In genomic region chr15:83372434-83372873, GRCh38 we compare ENCODE assay signal across 15 cellular contexts.
DNase-seq lines count a peak whose midpoint lies in the region; ATAC-seq and TF ChIP-seq lines count a peak whose summit lies in the region.
"Had no signal": no experiment of that assay in that cellular context is flagged by ENCODE, and none has a peak within 500 bp of the region (broad histone marks: within the 10 kb centered on the region; RNA-seq: fewer than 3 reads in every experiment).

No MANE protein-coding gene starts in this region.

- TF ChIP-seq CTCF in DND-41 (IDR thresholded peaks at IDR 0.05; ENCODE audit: borderline replicate concordance, extremely low read depth, low read length, poor library complexity, severe bottlenecking) (no peak), choroid plexus epithelial cell (conservative IDR thresholded peaks at IDR 0.05; ENCODE audit: low read depth, low read length) (no peak)

- peaks cover 29% of the 10 kb centered on the region for H3K27me3 ChIP-seq in DND-41 (ENCODE audit: insufficient read depth, low read length, poor library complexity)

- ATAC-seq in DND-41 (ENCODE audit: insufficient read depth, low read depth) (no peak), GM18873 (IDR thresholded peaks at IDR 0.05; ENCODE audit: low FRiP score, unreplicated experiment) (no peak)
- ATAC-seq: activated naive CD4-positive, alpha-beta T cell treated with anti-CD3 and anti-CD28 coated beads, Interleukin-2, amount 50 U/mL, for 72 hours; K562; left colon; stimulated activated memory B cell treated with anti-CD40 and anti-IgM and Interleukin-4, amounts not matched to agents 10 μg/mL and 1 μg/mL and 100 μg/mL, for 72 hours had no signal

- no peaks in the 10 kb centered on the region for H3K36me3 ChIP-seq in DND-41 (ENCODE audit: insufficient read depth, low read length)

- DNase-seq in DND-41 (peak; percentile 5), NCI-H226 (peak; percentile 95), choroid plexus epithelial cell (ENCODE audit: low read depth) (peak; percentile 33), occipital lobe (lab: John Stamatoyannopoulos, UW) (peak; percentile 3), HK-2 (ENCODE audit: unreplicated experiment) (no peak), HuH-7.5 (ENCODE audit: low spot score) (no peak), SK-N-DZ (ENCODE audit: low spot score) (no peak)
- DNase-seq: C1 segment of cervical spinal cord, left colon, NCI-H2107 had no signal

- H4K20me1 ChIP-seq in DND-41 (ENCODE audit: insufficient read depth, low read length) = no peaks in the 10 kb centered on the region

- no peak overlapping the region for H3K27ac ChIP-seq in DND-41 (ENCODE audit: low read length)
- H3K27ac ChIP-seq: coronary artery had no signal

- H2AFZ ChIP-seq in DND-41 (ENCODE audit: low read depth, low read length) = no peak overlapping the region

- no peaks in the 10 kb centered on the region for H3K9me3 ChIP-seq in DND-41 (ENCODE audit: insufficient read depth, low read length, severe bottlenecking)

- no peak overlapping the region for H3K9ac ChIP-seq in DND-41 (ENCODE audit: low read depth, low read length)

- no peaks in the 10 kb centered on the region for H3K79me2 ChIP-seq in DND-41 (ENCODE audit: insufficient read depth, low read length)

- H3K4me2 ChIP-seq in DND-41 (ENCODE audit: insufficient read depth, low read length) = no peak overlapping the region

- H3K4me1 ChIP-seq in DND-41 (ENCODE audit: insufficient read depth, low read length) = no peaks in the 10 kb centered on the region

- H3K4me3 ChIP-seq in DND-41 (ENCODE audit: low read depth in 1 of 2, low read length in 2 of 2) (no peak overlapping the region), choroid plexus epithelial cell (ENCODE audit: low read depth, low read length) (no peak overlapping the region)
- H3K4me3 ChIP-seq: coronary artery, K562 had no signal

Comparison
In these comparisons a context has a peak if more than half of its experiments do, and no peak if none do; other contexts are left out.
1. DNase-seq: peak in DND-41 (single experiment), NCI-H226 (single experiment), choroid plexus epithelial cell (single experiment) and occipital lobe (single experiment); none in HK-2 (single experiment), HuH-7.5 (single experiment) and SK-N-DZ (single experiment).